ENCODE assay signal across 4 cellular contexts in genomic region chr5:41547991-41548390, GRCh38. TPM values are rescaled to one million over a fixed set of nuclear protein-coding genes. Genes with fewer than 3 reads are reported as not detected.
"Had no signal": no experiment of that assay in that cellular context is flagged by ENCODE, and none has a peak within 500 bp of the region (broad histone marks: within the 10 kb centered on the region; RNA-seq: fewer than 3 reads in every experiment).

No MANE protein-coding gene starts in this region.

- DNase-seq: GDM1, GF-D8 had no signal

- ATAC-seq: GM12878 had no signal

- H3K4me3 ChIP-seq: GM12878 had no signal

RNA-seq across cellular contexts. Expression of gene PLCXD3, which starts 37.6 kb away (rescaled TPM):
- total RNA-seq: G401, GM12878 had no signal
- polyA plus RNA-seq: GM12878 had no signal
